In the genomic region with DNA sequence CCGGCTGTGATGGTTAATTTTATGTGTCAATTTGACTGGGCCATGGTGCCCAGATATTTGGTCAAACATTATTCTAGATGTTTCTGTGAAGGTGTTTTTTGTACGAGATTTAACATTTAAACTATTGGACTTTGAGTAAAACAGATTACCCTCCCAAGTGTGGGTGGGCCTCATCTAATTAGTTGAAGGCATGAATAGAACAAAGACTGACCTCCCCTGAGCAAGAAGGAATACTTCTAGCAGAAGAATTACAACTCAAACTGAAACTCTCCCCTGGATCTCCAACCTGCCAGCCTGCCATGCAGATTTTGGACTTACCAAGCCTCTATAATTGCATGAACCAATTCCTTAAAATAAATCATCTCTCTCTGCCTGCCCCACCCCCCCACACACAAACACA, we compare ENCODE assay signal across 34 cellular contexts.
"Had no signal": no experiment of that assay in that cellular context is flagged by ENCODE, and none has a peak within 500 bp of the region (broad histone marks: within the 10 kb centered on the region; RNA-seq: fewer than 3 reads in every experiment).

No MANE protein-coding gene starts in this region.

- H3K9me3 ChIP-seq: MG63 had no signal

- H3K36me3 ChIP-seq: MG63 had no signal

- H3K4me3 ChIP-seq: MG63 had no signal

- DNase-seq: Karpas-422, Kasumi-1, MG63, MM.1S, MV-4-11, NCI-H1048, NCI-H1092, NCI-H1092 treated with DMSO at 0.1 percent for 48 hours, NCI-H1105, NCI-H1105 treated with DMSO at 0.1 percent for 48 hours, NCI-H1417, NCI-H1417 treated with DMSO at 0.1 percent for 48 hours, NCI-H1436, NCI-H1436 treated with DMSO at 0.1 percent for 48 hours, NCI-H146, NCI-H1694, NCI-H1694 treated with DMSO at 0.1 percent for 48 hours, NCI-H187, NCI-H187 treated with DMSO at 0.1 percent for 48 hours, NCI-H1930, NCI-H2029, NCI-H2029 treated with DMSO at 0.1 percent for 48 hours, NCI-H2081, NCI-H2081 treated with DMSO at 0.1 percent for 48 hours, NCI-H2107, NCI-H2171, NCI-H2171 treated with DMSO at 0.1 percent for 48 hours, NCI-H2227 treated with DMSO at 0.1 percent for 48 hours, NCI-H226, NCI-H345, NCI-H446, NCI-H446 treated with DMSO at 0.1 percent for 48 hours, NCI-H510A, NCI-H510A treated with DMSO at 0.1 percent for 48 hours had no signal

- H3K27me3 ChIP-seq: MG63 had no signal
